In genomic region chr13:42040730-42041016, GRCh38 we compare ENCODE assay signal across 8 cellular contexts. TPM values are rescaled to one million over a fixed set of nuclear protein-coding genes. Genes with fewer than 3 reads are reported as not detected.
DNase-seq lines count a peak whose midpoint lies in the region; ATAC-seq and TF ChIP-seq lines count a peak whose summit lies in the region.

No MANE protein-coding gene starts in this region.

- H3K27me3 ChIP-seq in iPS-20b (ENCODE audit: insufficient read depth, low read length) (peaks cover 75% of the 10 kb centered on the region), tibial artery (no peaks in the 10 kb centered on the region)

- H3K4me1 ChIP-seq in iPS-20b (ENCODE audit: insufficient read depth, low read length) = peaks cover 4% of the 10 kb centered on the region; the same call in 1 of the 2 replicates
- H3K4me1 ChIP-seq in tibial artery = peaks cover 0 to 16% (median 2%) of the 10 kb centered on the region in 4 donors

- H3K9ac ChIP-seq in iPS-20b (ENCODE audit: low read depth, low read length) = peak overlapping the region; percentile 82; the same call in 1 of the 2 replicates

- peaks cover 32% of the 10 kb centered on the region for H3K27me3 Mint-ChIP-seq in activated CD8-positive, alpha-beta memory T cell treated with anti-CD3 and anti-CD28 coated beads, Interleukin-2, amount 10 ng/mL, durations not matched to agents 7 days and 5 days
- peaks cover 27% of the 10 kb centered on the region for H3K27me3 Mint-ChIP-seq in activated CD4-positive, alpha-beta memory T cell treated with anti-CD3 and anti-CD28 coated beads, Interleukin-2, amount 10 ng/mL, durations not matched to agents 7 days and 5 days

- H3K4me3 ChIP-seq in iPS-20b (ENCODE audit: low read length) = peak overlapping the region; percentile 94; the same call in 1 of the 2 replicates
- peak overlapping the region; percentile 81 to 88 for H3K4me3 ChIP-seq in tibial artery

- CTCF ChIA-PET in activated CD8-positive, alpha-beta memory T cell treated with anti-CD3 and anti-CD28 coated beads, Interleukin-2, amount 10 ng/mL, durations not matched to agents 7 days and 5 days (lab: Charles Lee) = no interaction called here
- CTCF ChIA-PET in activated CD4-positive, alpha-beta memory T cell treated with anti-CD3 and anti-CD28 coated beads, Interleukin-2, amount 10 ng/mL, durations not matched to agents 7 days and 5 days (lab: Charles Lee) = no interaction called here

- no peak overlapping the region for H3K27ac Mint-ChIP-seq in activated CD8-positive, alpha-beta memory T cell treated with anti-CD3 and anti-CD28 coated beads, Interleukin-2, amount 10 ng/mL, durations not matched to agents 7 days and 5 days
- no peak overlapping the region for H3K27ac Mint-ChIP-seq in activated CD4-positive, alpha-beta memory T cell treated with anti-CD3 and anti-CD28 coated beads, Interleukin-2, amount 10 ng/mL, durations not matched to agents 7 days and 5 days

- no peak for TF ChIP-seq CTCF in tibial artery (IDR thresholded peaks at IDR 0.05)

- peaks cover 17% of the 10 kb centered on the region for H3K4me1 Mint-ChIP-seq in activated CD8-positive, alpha-beta memory T cell treated with anti-CD3 and anti-CD28 coated beads, Interleukin-2, amount 10 ng/mL, durations not matched to agents 7 days and 5 days
- peaks cover 23% of the 10 kb centered on the region for H3K4me1 Mint-ChIP-seq in activated CD4-positive, alpha-beta memory T cell treated with anti-CD3 and anti-CD28 coated beads, Interleukin-2, amount 10 ng/mL, durations not matched to agents 7 days and 5 days

- ATAC-seq in activated CD8-positive, alpha-beta memory T cell treated with anti-CD3 and anti-CD28 coated beads, Interleukin-2, amount 10 ng/mL, durations not matched to agents 7 days and 5 days = no peak

- no peak for DNase-seq in activated CD8-positive, alpha-beta memory T cell treated with anti-CD3 and anti-CD28 coated beads, Interleukin-2, amount 10 ng/mL, durations not matched to agents 7 days and 5 days
- DNase-seq in activated CD8-positive, alpha-beta memory T cell treated with anti-CD3 and anti-CD28 coated beads for 24 hours = no peak
- DNase-seq in activated CD4-positive, alpha-beta memory T cell treated with anti-CD3 and anti-CD28 coated beads, Interleukin-2, amount 10 ng/mL, durations not matched to agents 7 days and 5 days = no peak
- DNase-seq in tibial artery (no peak), hepatic stellate cell (ENCODE audit: low spot score) (no peak), COR-L47 (lab: John Stamatoyannopoulos, UW) (no peak)
- DNase-seq in stimulated activated CD4-positive, alpha-beta T cell treated with anti-CD3 and anti-CD28 coated beads, Interleukin-2, amount 100 ng/mL, for 24 hours = no peak

- no peaks in the 10 kb centered on the region for H3K9me3 Mint-ChIP-seq in activated CD8-positive, alpha-beta memory T cell treated with anti-CD3 and anti-CD28 coated beads, Interleukin-2, amount 10 ng/mL, durations not matched to agents 7 days and 5 days (ENCODE audit: low read depth)
- H3K9me3 Mint-ChIP-seq in activated CD4-positive, alpha-beta memory T cell treated with anti-CD3 and anti-CD28 coated beads, Interleukin-2, amount 10 ng/mL, durations not matched to agents 7 days and 5 days = peaks cover 3% of the 10 kb centered on the region

- H3K27ac ChIP-seq in iPS-20b (ENCODE audit: low read length) (no peak overlapping the region), tibial artery (peak overlapping the region; percentile 95 to 98)

- intact Hi-C loops in tibial artery (cut with DNase I; ENCODE audit: low total_unique reads) = loop anchor here (5.0 to 10.0 kb wide), 2 partner anchors 78 to 376 kb away; partner anchors contain the start of gene VWA8

- H3K4me3 Mint-ChIP-seq in activated CD8-positive, alpha-beta memory T cell treated with anti-CD3 and anti-CD28 coated beads, Interleukin-2, amount 10 ng/mL, durations not matched to agents 7 days and 5 days = peak overlapping the region; percentile 75
- peak overlapping the region; percentile 75 for H3K4me3 Mint-ChIP-seq in activated CD4-positive, alpha-beta memory T cell treated with anti-CD3 and anti-CD28 coated beads, Interleukin-2, amount 10 ng/mL, durations not matched to agents 7 days and 5 days

- peaks cover 2% of the 10 kb centered on the region for H3K36me3 Mint-ChIP-seq in activated CD8-positive, alpha-beta memory T cell treated with anti-CD3 and anti-CD28 coated beads, Interleukin-2, amount 10 ng/mL, durations not matched to agents 7 days and 5 days
- H3K36me3 Mint-ChIP-seq in activated CD4-positive, alpha-beta memory T cell treated with anti-CD3 and anti-CD28 coated beads, Interleukin-2, amount 10 ng/mL, durations not matched to agents 7 days and 5 days (ENCODE audit: low read depth) = peaks cover 5% of the 10 kb centered on the region

- H3K9me3 ChIP-seq in iPS-20b (ENCODE audit: insufficient read depth, low read depth, low read length) = peaks cover 7% of the 10 kb centered on the region; the same call in 1 of the 2 replicates
- no peaks in the 10 kb centered on the region for H3K9me3 ChIP-seq in tibial artery

- POLR2A ChIA-PET in activated CD4-positive, alpha-beta memory T cell treated with anti-CD3 and anti-CD28 coated beads, Interleukin-2, amount 10 ng/mL, durations not matched to agents 7 days and 5 days (lab: Charles Lee) = no interaction called here

- H3K36me3 ChIP-seq in iPS-20b (ENCODE audit: insufficient read depth, low read depth, low read length) (no peaks in the 10 kb centered on the region), tibial artery (no peaks in the 10 kb centered on the region)

RNA-seq across cellular contexts. Expression of gene DGKH, which starts 7.8 kb away (rescaled TPM):
- total RNA-seq in activated CD8-positive, alpha-beta memory T cell treated with anti-CD3 and anti-CD28 coated beads, Interleukin-2, amount 10 ng/mL, durations not matched to agents 7 days and 5 days = 10 to 100 TPM; 20.0 to 24.7 TPM
- 10 to 100 TPM; 20.4 to 21.1 TPM for total RNA-seq in activated CD4-positive, alpha-beta memory T cell treated with anti-CD3 and anti-CD28 coated beads, Interleukin-2, amount 10 ng/mL, durations not matched to agents 7 days and 5 days
